Comparison of ENCODE assay signal across 10 cellular contexts in the genomic region with DNA sequence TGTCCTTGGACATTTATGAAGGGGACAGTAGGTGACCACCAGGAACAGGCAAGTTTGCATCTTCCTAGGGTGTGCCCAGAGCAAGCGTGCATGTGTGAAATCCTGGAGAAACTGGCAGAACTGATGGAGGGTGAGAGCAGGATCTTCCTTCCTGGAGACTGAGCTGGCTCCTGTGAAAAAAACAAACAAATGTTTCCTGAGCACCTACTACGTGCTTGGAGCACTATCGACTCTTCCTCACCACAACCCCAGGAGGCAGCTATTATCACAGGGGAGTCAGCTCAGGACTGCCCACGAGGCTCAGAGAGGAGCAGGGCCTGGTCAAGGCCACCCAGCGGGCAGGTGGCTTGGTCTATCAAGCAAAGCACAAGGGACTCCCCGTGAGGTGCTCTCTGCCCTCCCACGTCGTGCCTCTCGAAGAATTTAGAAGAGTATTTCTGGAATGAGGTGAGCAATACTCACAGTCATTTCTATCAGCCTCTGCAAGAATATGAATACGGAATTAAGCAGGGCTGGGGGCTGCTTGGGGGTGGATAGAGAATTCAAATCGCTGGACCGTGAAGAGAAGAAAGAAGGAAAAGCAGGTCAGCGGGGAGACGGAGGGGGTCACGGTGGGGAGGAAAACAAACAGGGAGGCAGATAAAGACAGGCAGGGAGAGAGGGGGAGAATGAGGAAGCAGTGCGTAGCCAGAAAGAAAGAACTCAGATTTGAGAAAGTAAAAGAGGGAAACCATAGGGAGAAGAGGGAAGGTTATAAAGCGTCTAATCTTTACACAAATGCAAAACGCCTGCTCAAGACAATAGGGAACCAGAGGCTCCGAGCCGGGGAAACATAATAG. TPM values are rescaled to one million over a fixed set of nuclear protein-coding genes. Genes with fewer than 3 reads are reported as not detected.
DNase-seq lines count a peak whose midpoint lies in the region; ATAC-seq, FAIRE-seq and TF ChIP-seq lines count a peak whose summit lies in the region.
"Had no signal": no experiment of that assay in that cellular context is flagged by ENCODE, and none has a peak within 500 bp of the region (broad histone marks: within the 10 kb centered on the region; RNA-seq: fewer than 3 reads in every experiment).

No MANE protein-coding gene starts in this region.

- ATAC-seq in HG02588 (IDR thresholded peaks at IDR 0.05; ENCODE audit: unreplicated experiment), result no peak
- ATAC-seq: right cardiac atrium had no signal

- H3K27ac Mint-ChIP-seq in osteocyte (ENCODE audit: unreplicated experiment), result peak overlapping the region; percentile 84

- DNase-seq in GM06990 (ENCODE audit: extremely low read depth, insufficient read length) (no peak), HK-2 (ENCODE audit: unreplicated experiment) (peak; percentile 79), cardiac fibroblast (ENCODE audit: low read depth in 2 of 2) (peak; percentile 40 to 53), osteocyte (ENCODE audit: extremely low spot score, unreplicated experiment) (no peak), D721Med (ENCODE audit: insufficient read length, low spot score) (no peak), mammary epithelial cell (no peak), frontal cortex (ENCODE audit: low spot score in 2 of 2) (no peak)

- no peak overlapping the region for H3K4me2 ChIP-seq in mammary epithelial cell (ENCODE audit: insufficient read depth, low read depth, low read length)

- no peaks in the 10 kb centered on the region for H3K27me3 Mint-ChIP-seq in osteocyte (ENCODE audit: unreplicated experiment)

- FAIRE-seq in D721Med (lab: Jason Lieb, UNC), result no peak
- no peak for FAIRE-seq in frontal cortex (lab: Jason Lieb, UNC)

- peaks cover 40% of the 10 kb centered on the region for H3K4me1 ChIP-seq in mammary epithelial cell (ENCODE audit: insufficient read depth, low read length)

- intact Hi-C loops in mammary epithelial cell (cut with micrococcal nuclease), result no loop called here

- H4K20me1 ChIP-seq in mammary epithelial cell (ENCODE audit: insufficient read depth, low read length), result no peaks in the 10 kb centered on the region

- CTCF ChIA-PET in mammary epithelial cell (lab: Charles Lee; ENCODE audit: low non-redundant PET), result no interaction called here

- in situ Hi-C loops in mammary epithelial cell (cut with MboI; ENCODE audit: low sequenced_read_pairs in 2 of 2), result no loop called here

- H3K4me3 ChIP-seq in GM06990 (replicated peaks; ENCODE audit: low read depth, low read length) (peak overlapping the region; percentile 28), cardiac fibroblast (replicated peaks in 1 of 2; ENCODE audit: low read depth in 2 of 2, low read length in 2 of 2) (no peak overlapping the region), mammary epithelial cell (replicated peaks in 1 of 3; ENCODE audit: insufficient read depth in 1 of 3, low read depth in 2 of 3, low read length in 3 of 3) (no peak overlapping the region)
- H3K4me3 ChIP-seq: thoracic aorta had no signal

- peak overlapping the region; percentile 55 for H3K4me3 Mint-ChIP-seq in osteocyte (ENCODE audit: unreplicated experiment)

- no peaks in the 10 kb centered on the region for H3K79me2 ChIP-seq in mammary epithelial cell (ENCODE audit: insufficient read depth, low read length)

- H3K27me3 ChIP-seq in GM06990 (replicated peaks; ENCODE audit: control insufficient read depth, insufficient read depth, low read length) (no peaks in the 10 kb centered on the region), mammary epithelial cell (ENCODE audit: insufficient read depth, low read length) (no peaks in the 10 kb centered on the region)

- dilution Hi-C loops in mammary epithelial cell (cut with HindIII; ENCODE audit: low sequenced_read_pairs), result no loop called here

- no peaks in the 10 kb centered on the region for H3K36me3 Mint-ChIP-seq in osteocyte (ENCODE audit: unreplicated experiment)

- no peaks in the 10 kb centered on the region for H3K9me3 ChIP-seq in mammary epithelial cell (replicated peaks; ENCODE audit: insufficient read depth, low read length)
- H3K9me3 ChIP-seq: thoracic aorta had no signal

- TF ChIP-seq CTCF in GM06990 (IDR thresholded peaks at IDR 0.05; ENCODE audit: insufficient read depth, low read length, poor library complexity, severe bottlenecking), result no peak
- no peak for TF ChIP-seq CTCF in cardiac fibroblast (IDR thresholded peaks at IDR 0.05; ENCODE audit: low read depth, low read length)
- no peak for TF ChIP-seq CTCF in osteocyte (IDR thresholded peaks at IDR 0.05)
- no peak for TF ChIP-seq CTCF in D721Med (IDR thresholded peaks at IDR 0.05; ENCODE audit: insufficient read depth, missing control alignments)
- no peak for TF ChIP-seq CTCF in mammary epithelial cell (conservative IDR thresholded peaks at IDR 0.05 in 1 of 2, IDR thresholded peaks at IDR 0.05 in 1 of 2; ENCODE audit: extremely low read depth in 1 of 2, insufficient read depth in 1 of 2, low read depth in 1 of 2, low read length in 2 of 2)

- no peak overlapping the region for H3K27ac ChIP-seq in mammary epithelial cell (ENCODE audit: insufficient read depth, low read depth, low read length)
- H3K27ac ChIP-seq: thoracic aorta had no signal

- no peak overlapping the region for H2AFZ ChIP-seq in mammary epithelial cell (ENCODE audit: low read depth, low read length)

- H3K4me1 Mint-ChIP-seq in osteocyte (ENCODE audit: unreplicated experiment), result peaks cover 50% of the 10 kb centered on the region

- WGBS in mammary epithelial cell (ENCODE audit: low coverage, missing lambda C conversion rate), result 77% methylated on average over 19 of the region's 20 CpGs

- H3K9ac ChIP-seq in mammary epithelial cell (ENCODE audit: insufficient read depth, low read length), result no peak overlapping the region

- peaks cover 3% of the 10 kb centered on the region for H3K9me3 Mint-ChIP-seq in osteocyte (ENCODE audit: unreplicated experiment)

- no TSS peak for BruUV-seq in mammary epithelial cell (replicated peaks; lab: Mats Ljungman, UMichigan)

- no peaks in the 10 kb centered on the region for H3K36me3 ChIP-seq in GM06990 (ENCODE audit: control insufficient read depth, insufficient read depth, low read length)
- H3K36me3 ChIP-seq in mammary epithelial cell (ENCODE audit: insufficient read depth, low read length), result no peaks in the 10 kb centered on the region
- H3K36me3 ChIP-seq: thoracic aorta had no signal

RNA-seq across cellular contexts. Expression of a gene that starts 1.8 kb away (rescaled TPM):
- total RNA-seq in osteocyte (not detected in 2 replicates), mammary epithelial cell (1 to 10 TPM in 1 of 2 donors, under 1 TPM in 1; 0.56 to 1.3 TPM), frontal cortex (not detected)
- polyA plus RNA-seq in mammary epithelial cell, result 1.4 TPM
- polyA minus RNA-seq in mammary epithelial cell, result not detected
- total RNA-seq: thoracic aorta had no signal

Comparison
In these comparisons a context has a peak if more than half of its experiments do, and no peak if none do; other contexts are left out.
1. DNase-seq: peak in HK-2 (single experiment) and cardiac fibroblast (2 of 2); none in GM06990 (single experiment), osteocyte (single experiment), D721Med (single experiment), mammary epithelial cell (single experiment) and frontal cortex (0 of 2).